Comparison of ENCODE assay signal across 8 cellular contexts in the genomic region with DNA sequence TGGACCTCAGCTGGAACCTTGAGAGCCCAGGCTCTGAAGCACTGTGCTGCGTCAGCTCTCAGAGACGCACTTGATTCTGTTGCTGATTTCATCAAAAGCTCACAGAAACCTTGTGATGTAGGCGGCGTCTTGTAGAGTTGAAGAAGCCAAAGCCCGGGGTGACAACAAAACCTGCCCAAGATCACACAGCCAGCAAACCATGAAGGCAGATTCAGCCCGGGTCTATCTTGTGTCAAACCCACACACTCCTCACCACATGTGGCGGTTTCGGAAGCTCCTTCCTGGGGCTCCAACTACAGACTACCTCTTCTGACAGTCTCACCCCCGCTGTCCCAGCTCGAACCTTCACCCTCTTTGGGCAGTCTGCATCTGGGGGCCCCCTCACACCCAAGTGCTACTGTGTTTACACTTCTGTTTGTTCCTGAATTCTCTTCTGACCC. TPM values are rescaled to one million over a fixed set of nuclear protein-coding genes. Genes with fewer than 3 reads are reported as not detected.
DNase-seq lines count a peak whose midpoint lies in the region; ATAC-seq and TF ChIP-seq lines count a peak whose summit lies in the region.

No MANE protein-coding gene starts in this region.

- H3K9me3 ChIP-seq in psoas muscle = no peaks in the 10 kb centered on the region

- peak; percentile 47 for DNase-seq in activated T-cell treated with anti-CD3 and anti-CD28 coated beads for 1 hour (ENCODE audit: low read depth)
- DNase-seq in psoas muscle = no peak
- no peak for DNase-seq in NCI-H1105 treated with DMSO at 0.1 percent for 48 hours (lab: John Stamatoyannopoulos, UW)
- DNase-seq in NCI-H146 (lab: John Stamatoyannopoulos, UW) = no peak
- no peak for DNase-seq in AG08395 (ENCODE audit: low spot score)
- no peak for DNase-seq in HT-29 (ENCODE audit: low spot score)

- intact Hi-C loops in psoas muscle (cut with DNase I) = no loop called here

- peak overlapping the region; percentile 72 for H3K27ac ChIP-seq in psoas muscle

- no peaks in the 10 kb centered on the region for H3K36me3 ChIP-seq in psoas muscle (ENCODE audit: insufficient read depth in 1 of 2, low read depth in 1 of 2)

- 83 to 90% (median 86%) methylated on average over 10 of the region's 10 CpGs for WGBS in psoas muscle, 3 donors

- no peaks in the 10 kb centered on the region for H3K27me3 ChIP-seq in psoas muscle (ENCODE audit: insufficient read depth in 3 of 3, low read length in 2 of 3)

- ATAC-seq in GM19372 (IDR thresholded peaks at IDR 0.05; ENCODE audit: low read depth, unreplicated experiment) = peak; percentile 53
- peak; percentile 43 for ATAC-seq in HG03439 (IDR thresholded peaks at IDR 0.05; ENCODE audit: unreplicated experiment)
- ATAC-seq in psoas muscle = no peak

- peaks cover 60% of the 10 kb centered on the region for H3K4me1 ChIP-seq in psoas muscle

- TF ChIP-seq CTCF in psoas muscle (IDR thresholded peaks at IDR 0.05) = no peak

- no peak overlapping the region for H3K4me3 ChIP-seq in psoas muscle

RNA-seq across cellular contexts. Expression of a gene that starts 50.4 kb away (rescaled TPM):
- total RNA-seq in psoas muscle = 10 to 100 TPM in 3 of 4 donors, 1 to 10 TPM in 1; 3.1 to 31.4 (median 15.9) TPM
- polyA plus RNA-seq in psoas muscle = 1 to 10 TPM; 1.5 to 9.7 (median 2.7) TPM
- 0.05 and 0.13 TPM in 2 replicates for total RNA-seq in HT-29 (2014; rRNA removed; shearing (Covaris generic))

Comparison
In these comparisons a context has a peak if more than half of its experiments do, and no peak if none do; other contexts are left out.
1. ATAC-seq: peak in GM19372 (single experiment) and HG03439 (single experiment); none in psoas muscle (0 of 4).